In genomic region chr4:77052352-77052751, GRCh38 we compare ENCODE assay signal across 8 cellular contexts. TPM values are rescaled to one million over a fixed set of nuclear protein-coding genes. Genes with fewer than 3 reads are reported as not detected.
A peak's percentile ranks its signal among the peaks of the same experiment; 100 is the strongest.
DNase-seq lines count a peak whose midpoint lies in the region; ATAC-seq lines count a peak whose summit lies in the region.

No MANE protein-coding gene starts in this region.

- DNase-seq in AML-193 (lab: John Stamatoyannopoulos, UW) (peak; percentile 16 to 17), GM23248 (peak; percentile 71), SK-N-MC (ENCODE audit: low read depth, low spot score) (no peak), immature natural killer cell (peak; percentile 40 to 53 (median 44)), superior temporal gyrus (ENCODE audit: extremely low spot score) (no peak)
- peak; percentile 64 for DNase-seq in activated naive CD4-positive, alpha-beta T cell treated with anti-CD3 and anti-CD28 coated beads, Interleukin-2, amount 50 U/mL, for 16 hours
- peak; percentile 45 for DNase-seq in stimulated activated CD8-positive, alpha-beta memory T cell treated with anti-CD3 and anti-CD28 coated beads, Interleukin-12 subunit alpha, Interleukin-12 subunit beta, amount 100 ng/mL, for 1 hour (ENCODE audit: low read depth)

- H3K36me3 Mint-ChIP-seq in immature natural killer cell = peaks cover 8 to 29% (median 20%) of the 10 kb centered on the region in 3 donors

- H3K9me3 Mint-ChIP-seq in immature natural killer cell = no peaks in the 10 kb centered on the region

- H3K27ac Mint-ChIP-seq in immature natural killer cell = peak overlapping the region in 3 of 6 donors; percentile 35 to 74 (median 54)

- H2AFZ ChIP-seq in GM23248 = no peak overlapping the region

- peaks cover 4% of the 10 kb centered on the region; the same call in 1 of the 2 replicates for H3K79me2 ChIP-seq in GM23248 (ENCODE audit: insufficient read depth)

- no peak overlapping the region for H3K4me3 Mint-ChIP-seq in immature natural killer cell

- H3K27ac ChIP-seq in GM23248 (peak overlapping the region; percentile 70), SK-N-MC (peak overlapping the region; percentile 44; the same call in 1 of the 2 replicates)

- H3K4me1 Mint-ChIP-seq in immature natural killer cell = peaks cover 3 to 17% of the 10 kb centered on the region in 2 donors

- no peak overlapping the region for H3K4me3 ChIP-seq in GM23248
- H3K4me3 ChIP-seq in SK-N-MC = no peak overlapping the region

- H3K9me2 ChIP-seq in GM23248 (ENCODE audit: insufficient read depth) = no peaks in the 10 kb centered on the region

- H3K4me1 ChIP-seq in GM23248 (ENCODE audit: insufficient read depth) = peaks cover 12% of the 10 kb centered on the region; the same call in 1 of the 2 replicates

- in situ Hi-C loops in GM23248 (cut with MboI) = no loop called here

- no peaks in the 10 kb centered on the region for H3K27me3 Mint-ChIP-seq in immature natural killer cell (ENCODE audit: low read depth in 3 of 3)

- peak overlapping the region; percentile 9; the same call in 1 of the 2 replicates for H3K9ac ChIP-seq in GM23248
- no peak overlapping the region for H3K9ac ChIP-seq in SK-N-MC (ENCODE audit: insufficient read length)

- WGBS in GM23248 (ENCODE audit: low coverage in 1 of 2, low lambda C conversion rate in 2 of 2, missing lambda C conversion rate in 2 of 2), 2 experiments = 40 to 49% methylated on average over 3 of the region's 3 CpGs

- no peak for ATAC-seq in HG03442 (IDR thresholded peaks at IDR 0.05; ENCODE audit: unreplicated experiment)

- H3K4me2 ChIP-seq in GM23248 (ENCODE audit: unreplicated experiment) = no peak overlapping the region

- peaks cover 97% of the 10 kb centered on the region for H3F3A ChIP-seq in GM23248 (ENCODE audit: insufficient read depth)

- H3K27me3 ChIP-seq in GM23248 (replicated peaks; ENCODE audit: insufficient read depth) = no peaks in the 10 kb centered on the region

- H3K36me3 ChIP-seq in GM23248 (ENCODE audit: low read depth) = peaks cover 62% of the 10 kb centered on the region
- H3K36me3 ChIP-seq in SK-N-MC (ENCODE audit: insufficient read depth, low read length) = peaks cover 98% of the 10 kb centered on the region

- no peaks in the 10 kb centered on the region for H4K20me1 ChIP-seq in GM23248 (ENCODE audit: insufficient read depth)

- H3K9me3 ChIP-seq in GM23248 (ENCODE audit: low read depth) (no peaks in the 10 kb centered on the region), SK-N-MC (ENCODE audit: low read depth, low read length) (0 out of 2 replicates have a peak, but pooled peaks cover under 1% of the 10 kb centered on the region)

RNA-seq across cellular contexts. Expression of gene CCNI, which starts 23.4 kb away (rescaled TPM):
- 121 and 125 TPM in 2 replicates for total RNA-seq in GM23248 (2014; rRNA removed; shearing (Covaris generic))
- 158 and 166 TPM in 2 replicates for polyA plus RNA-seq in GM23248 (2016; fragmentation: Nextera tagmentation; extraction: Ambion mirVana)
- 100 to 1,000 TPM; 223 to 256 (median 226) TPM for polyA plus RNA-seq in immature natural killer cell

Comparison
In these comparisons a context has a peak if more than half of its experiments do, and no peak if none do; other contexts are left out.
1. DNase-seq: peak in AML-193 (2 of 2), GM23248 (single experiment), activated naive CD4-positive, alpha-beta T cell treated with anti-CD3 and anti-CD28 coated beads, Interleukin-2, amount 50 U/mL, for 16 hours (single experiment), immature natural killer cell (3 of 3) and stimulated activated CD8-positive, alpha-beta memory T cell treated with anti-CD3 and anti-CD28 coated beads, Interleukin-12 subunit alpha, Interleukin-12 subunit beta, amount 100 ng/mL, for 1 hour (single experiment); none in SK-N-MC (single experiment) and superior temporal gyrus (single experiment).